9 cellular contexts compared by ENCODE assay signal in the genomic region with DNA sequence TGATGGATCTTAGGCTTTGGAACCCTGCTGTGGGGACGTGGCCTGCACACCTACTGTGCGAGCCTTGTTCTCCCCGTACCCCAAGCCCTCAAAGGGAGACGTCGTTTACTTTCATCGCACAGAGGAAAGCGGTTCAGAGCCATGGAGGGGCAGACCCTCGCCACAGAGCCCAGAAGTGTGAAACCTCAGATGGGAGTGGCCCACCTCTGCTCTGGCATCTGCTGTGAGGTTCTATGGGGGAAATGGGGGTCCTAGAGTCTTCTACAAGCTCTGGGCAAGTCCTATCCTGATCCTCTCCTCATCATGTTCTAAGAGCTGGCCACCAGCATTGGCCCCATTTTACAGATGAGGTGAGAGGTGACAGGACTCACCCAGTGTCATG. TPM values are rescaled to one million over a fixed set of nuclear protein-coding genes. Genes with fewer than 3 reads are reported as not detected.
DNase-seq lines count a peak whose midpoint lies in the region; ATAC-seq, FAIRE-seq and TF ChIP-seq lines count a peak whose summit lies in the region.
"Had no signal": no experiment of that assay in that cellular context is flagged by ENCODE, and none has a peak within 500 bp of the region (broad histone marks: within the 10 kb centered on the region; RNA-seq: fewer than 3 reads in every experiment).

No MANE protein-coding gene starts in this region.

- H3K14ac ChIP-seq in H1 (ENCODE audit: insufficient read length) = no peak overlapping the region

- H3K79me2 ChIP-seq in DND-41 (ENCODE audit: insufficient read depth, low read length) = peaks cover 11% of the 10 kb centered on the region
- H3K79me2 ChIP-seq in H1 (ENCODE audit: control insufficient read depth in 1 of 2, insufficient read depth in 2 of 2, low read length in 2 of 2) = peaks cover 5 to 8% of the 10 kb centered on the region in 2 experiments

- peak; percentile 42 for DNase-seq in DND-41
- no peak for DNase-seq in Panc1 (ENCODE audit: low read depth, low spot score)
- no peak for DNase-seq in H1 (ENCODE audit: low read depth in 1 of 2, low spot score in 2 of 2)
- no peak for DNase-seq in osteocyte (ENCODE audit: extremely low spot score, unreplicated experiment)
- no peak for DNase-seq in kidney glomerular epithelial cell (lab: John Stamatoyannopoulos, UW)
- no peak for DNase-seq in iPS-NIHi11 (ENCODE audit: low spot score)
- no peak for DNase-seq in cortex of kidney (lab: John Stamatoyannopoulos, UW)
- no peak for DNase-seq in CD1c-positive myeloid dendritic cell (ENCODE audit: extremely low spot score)

- ATAC-seq in DND-41 (ENCODE audit: insufficient read depth, low read depth) (no peak), Panc1 (no peak)

- no peaks in the 10 kb centered on the region for H3K36me3 Mint-ChIP-seq in osteocyte (ENCODE audit: unreplicated experiment)

- peak overlapping the region; percentile 34 for H4K5ac ChIP-seq in H1 (ENCODE audit: insufficient read length, low read depth, low read length)

- TF ChIP-seq EP300 in H1 (IDR thresholded peaks at IDR 0.05; ENCODE audit: borderline replicate concordance in 1 of 2, low read depth in 2 of 2, low read length in 2 of 2) = no peak

- no peaks in the 10 kb centered on the region; the same call in 1 of the 2 replicates for H4K20me1 ChIP-seq in DND-41 (ENCODE audit: insufficient read depth, low read length)
- no peaks in the 10 kb centered on the region for H4K20me1 ChIP-seq in H1 (replicated peaks in 1 of 2; ENCODE audit: control insufficient read depth in 1 of 2, insufficient read depth in 2 of 2, low read length in 2 of 2)

- TF ChIP-seq RAD21 in H1 (IDR thresholded peaks at IDR 0.05 in 1 of 2, conservative IDR thresholded peaks at IDR 0.05 in 1 of 2; ENCODE audit: low read depth in 2 of 2, low read length in 2 of 2) = no peak

- no peak overlapping the region for H3K23ac ChIP-seq in H1 (ENCODE audit: insufficient read length)

- H2BK120ac ChIP-seq in H1 (replicated peaks; ENCODE audit: low read depth, low read length) = peak overlapping the region; percentile 38

- no peaks in the 10 kb centered on the region for H3K27me3 Mint-ChIP-seq in osteocyte (ENCODE audit: unreplicated experiment)

- peak overlapping the region; percentile 20; the same call in 1 of the 2 replicates for H2AK5ac ChIP-seq in H1 (ENCODE audit: low read depth, low read length)

- intact Hi-C loops in Panc1 (cut with micrococcal nuclease; ENCODE audit: unreplicated experiment) = no loop called here

- peak overlapping the region; percentile 89 for H3K4me2 ChIP-seq in DND-41 (ENCODE audit: insufficient read depth, low read length)
- H3K4me2 ChIP-seq in H1 (ENCODE audit: insufficient read depth in 1 of 2, low read depth in 2 of 2, low read length in 2 of 2) = peak overlapping the region; percentile 46 to 91; a peak in 3 of 4 replicates

- no peak overlapping the region for H3K56ac ChIP-seq in H1 (replicated peaks; ENCODE audit: insufficient read length, low read depth, low read length)

- peak overlapping the region; percentile 99 for H2BK12ac ChIP-seq in H1 (ENCODE audit: low read depth, low read length)

- peaks cover 8% of the 10 kb centered on the region for H3K27me3 ChIP-seq in DND-41 (ENCODE audit: insufficient read depth, low read length, poor library complexity)
- no peaks in the 10 kb centered on the region for H3K27me3 ChIP-seq in Panc1 (ENCODE audit: control insufficient read depth, insufficient read depth, low read length)
- no peaks in the 10 kb centered on the region; a peak in 1 of 7 replicates for H3K27me3 ChIP-seq in H1 (replicated peaks in 1 of 4; ENCODE audit: control insufficient read depth in 3 of 4, extremely low read depth in 1 of 4, insufficient read depth in 3 of 4, low read length in 3 of 4)

- H3K4ac ChIP-seq in H1 (replicated peaks; ENCODE audit: insufficient read length, low read depth, low read length) = peak overlapping the region; percentile 7

- no peak for TF ChIP-seq POLR2A in H1 (IDR thresholded peaks at IDR 0.05; ENCODE audit: control extremely low read depth in 1 of 2, low read depth in 2 of 2, low read length in 2 of 2)

- in situ Hi-C loops in Panc1 (cut with HindIII; ENCODE audit: low pct_unique_long_range_greater_than_20kb, low sequenced_read_pairs) = no loop called here

- peak overlapping the region; percentile 91 for H4K91ac ChIP-seq in H1 (replicated peaks; ENCODE audit: insufficient read length, low read length)

- H3K9ac ChIP-seq in DND-41 (ENCODE audit: low read depth, low read length) = peak overlapping the region; percentile 70
- no peak overlapping the region for H3K9ac ChIP-seq in H1 (replicated peaks in 1 of 4; ENCODE audit: extremely low read depth in 1 of 4, low read depth in 3 of 4, low read length in 3 of 4)

- H3K4me1 Mint-ChIP-seq in osteocyte (ENCODE audit: unreplicated experiment) = peaks cover 36% of the 10 kb centered on the region

- H3K9me3 Mint-ChIP-seq in osteocyte (ENCODE audit: unreplicated experiment) = no peaks in the 10 kb centered on the region

- H3K9me3 ChIP-seq in DND-41 (ENCODE audit: insufficient read depth, low read length, severe bottlenecking) = no peaks in the 10 kb centered on the region
- H3K9me3 ChIP-seq in Panc1 (ENCODE audit: control insufficient read depth, insufficient read depth, low read depth, low read length) = no peaks in the 10 kb centered on the region
- no peaks in the 10 kb centered on the region for H3K9me3 ChIP-seq in H1 (ENCODE audit: insufficient read depth in 2 of 2, low read depth in 1 of 2, low read length in 1 of 2)

- H3K27ac Mint-ChIP-seq in osteocyte (ENCODE audit: unreplicated experiment) = no peak overlapping the region

- peak overlapping the region; percentile 73 for H3K4me3 Mint-ChIP-seq in osteocyte (ENCODE audit: unreplicated experiment)

- H2BK20ac ChIP-seq in H1 (ENCODE audit: low read length) = 0 out of 2 replicates have a peak overlapping the region, but pooled peaks have one; percentile 8

- WGBS in H1 (ENCODE audit: extremely low coverage in 1 of 2, insufficient coverage in 1 of 2, insufficient read length in 1 of 2, insufficient replicate concordance in 2 of 2, low coverage in 1 of 2, low lambda C conversion rate in 2 of 2, missing lambda C conversion rate in 1 of 2), 2 experiments = 80% methylated on average over 8 of the region's 8 CpGs; no CpG with 5 or more reads in 1 of the 2 experiments

- peak overlapping the region; percentile 83 for H3K18ac ChIP-seq in H1 (ENCODE audit: extremely low read depth, low read length)

- peaks cover 2% of the 10 kb centered on the region; the same call in 1 of the 2 replicates for H3K79me1 ChIP-seq in H1 (ENCODE audit: low read depth, low read length)

- H3K27ac ChIP-seq in DND-41 (ENCODE audit: low read length) = peak overlapping the region; percentile 61
- peak overlapping the region; percentile 86 for H3K27ac ChIP-seq in Panc1 (ENCODE audit: low read length)
- no peak overlapping the region for H3K27ac ChIP-seq in H1 (ENCODE audit: low read depth, low read length)

- peaks cover 4% of the 10 kb centered on the region; the same call in 1 of the 2 replicates for H3K36me3 ChIP-seq in DND-41 (ENCODE audit: insufficient read depth, low read length)
- H3K36me3 ChIP-seq in Panc1 (ENCODE audit: control insufficient read depth, insufficient read depth, low read length) = peaks cover 6% of the 10 kb centered on the region
- H3K36me3 ChIP-seq in H1 (ENCODE audit: control insufficient read depth in 2 of 4, insufficient read depth in 4 of 4, low read length in 3 of 4) = no peaks in the 10 kb centered on the region

- TF ChIP-seq CTCF in DND-41 (IDR thresholded peaks at IDR 0.05; ENCODE audit: borderline replicate concordance, extremely low read depth, low read length, poor library complexity, severe bottlenecking) (no peak), Panc1 (IDR thresholded peaks at IDR 0.05) (no peak), H1 (IDR thresholded peaks at IDR 0.05; ENCODE audit: control extremely low read depth in 1 of 3, insufficient read depth in 1 of 3, low read depth in 1 of 3, low read length in 3 of 3) (no peak), osteocyte (IDR thresholded peaks at IDR 0.05) (no peak)

- H2AFZ ChIP-seq in DND-41 (ENCODE audit: low read depth, low read length) = peak overlapping the region; percentile 54; the same call in 1 of the 2 replicates
- no peak overlapping the region for H2AFZ ChIP-seq in H1 (ENCODE audit: low read length)

- CTCF ChIA-PET in Panc1 (lab: Charles Lee) = no interaction called here
- CTCF ChIA-PET in H1 (lab: Charles Lee; ENCODE audit: partially characterized antibody) = interaction anchor here (2.2 to 3.7 kb wide), 2 partner anchors 13 to 32 kb away, joined by 10 to 27 read pairs; no protein-coding TSS in a partner anchor

- H4K8ac ChIP-seq in H1 (ENCODE audit: extremely low read depth, insufficient read depth, low read length) = no peak overlapping the region; the same call in 1 of the 2 replicates

- peaks cover 56% of the 10 kb centered on the region for H3K4me1 ChIP-seq in DND-41 (ENCODE audit: insufficient read depth, low read length)
- peaks cover 44% of the 10 kb centered on the region for H3K4me1 ChIP-seq in Panc1 (ENCODE audit: control insufficient read depth, insufficient read depth, low read length)
- peaks cover 9 to 18% (median 18%) of the 10 kb centered on the region in 4 experiments for H3K4me1 ChIP-seq in H1 (replicated peaks in 1 of 4; ENCODE audit: control insufficient read depth in 3 of 4, insufficient read depth in 4 of 4, low read length in 3 of 4)

- POLR2A ChIA-PET in Panc1 (lab: Charles Lee) (no interaction called here), H1 (lab: Charles Lee; ENCODE audit: partially characterized antibody) (interaction anchor here (4.5 to 21.1 kb wide), 2 partner anchors 13 to 21 kb away, joined by 22 to 458 read pairs; no protein-coding TSS in a partner anchor)

- no peak for FAIRE-seq in H1 (lab: Jason Lieb, UNC)

- no TSS peak for BruUV-seq in Panc1 (replicated peaks; lab: Mats Ljungman, UMichigan)

- H2BK15ac ChIP-seq in H1 (ENCODE audit: low read length) = peak overlapping the region; percentile 61

- H2BK5ac ChIP-seq in H1 (ENCODE audit: low read depth, low read length) = peak overlapping the region; percentile 68; the same call in 1 of the 2 replicates

- H3K4me3 ChIP-seq in DND-41 (ENCODE audit: low read depth in 1 of 2, low read length in 2 of 2) = peak overlapping the region in 1 of 2 experiments; percentile 84; a peak in 1 of 4 replicates
- no peak overlapping the region for H3K4me3 ChIP-seq in Panc1 (ENCODE audit: low read depth in 2 of 2, low read length in 2 of 2)
- H3K4me3 ChIP-seq in H1 (ENCODE audit: extremely low read depth in 1 of 4, insufficient read depth in 2 of 4, low read depth in 3 of 4, low read length in 4 of 4) = no peak overlapping the region; a peak in 1 of 8 replicates

- peaks cover 16% of the 10 kb centered on the region for H3K23me2 ChIP-seq in H1 (ENCODE audit: low read depth, low read length)

RNA-seq across cellular contexts. Expression of a gene that starts 3.7 kb away (rescaled TPM):
- total RNA-seq in Panc1 (2021; ENCODE audit: unreplicated experiment) (113 TPM), osteocyte (47.3 and 53.0 TPM in 2 replicates)
- 100 TPM for polyA plus RNA-seq in Panc1 (2012; ENCODE audit: insufficient read length)
- 164 and 178 TPM in 2 replicates for total RNA-seq in H1 (2021; fragmentation: NEBNext Ultra II Directional; extraction: Animal tissue kit (Norgen Biotek cat#: 25700))
- polyA plus RNA-seq in H1 (2011; rRNA removed) = 54.7 and 109 TPM in 2 replicates
- polyA plus RNA-seq in H1 (2011; cell fraction: cytosol; rRNA removed) = 42.9 TPM
- 283 TPM for polyA plus RNA-seq in H1 (2011; cell fraction: nucleus; rRNA removed)
- polyA plus RNA-seq in H1 (2012, experiment 1 of 2) = 101 to 137 TPM (median 120 TPM) in 4 replicates
- polyA plus RNA-seq in H1 (2012, experiment 2 of 2) = 87.2 TPM
- 97.6 TPM for polyA plus RNA-seq in H1 (2013, experiment 1 of 2)
- polyA plus RNA-seq in H1 (2013, experiment 2 of 2) = 91.7 TPM
- polyA minus RNA-seq in H1 (2011; rRNA and poly(A)+ RNA removed) = 15.9 and 24.4 TPM in 2 replicates
- 100 TPM for polyA minus RNA-seq in H1 (2011; cell fraction: cytosol; rRNA and poly(A)+ RNA removed)
- 120 TPM for polyA minus RNA-seq in H1 (2011; cell fraction: nucleus; rRNA and poly(A)+ RNA removed)

RNA-seq across cellular contexts. Expression of a gene that starts 8.2 kb away (rescaled TPM):
- 0.72 TPM for total RNA-seq in Panc1 (2021; ENCODE audit: unreplicated experiment)
- polyA plus RNA-seq in Panc1 (2012; ENCODE audit: insufficient read length) = 1.8 TPM
- 0.43 and 0.69 TPM in 2 replicates for total RNA-seq in H1 (2021; fragmentation: NEBNext Ultra II Directional; extraction: Animal tissue kit (Norgen Biotek cat#: 25700))
- 0.02 and 0.06 TPM in 2 replicates for polyA plus RNA-seq in H1 (2011; rRNA removed)
- 0.04 TPM for polyA plus RNA-seq in H1 (2011; cell fraction: cytosol; rRNA removed)
- 0.26 TPM for polyA plus RNA-seq in H1 (2011; cell fraction: nucleus; rRNA removed)
- polyA plus RNA-seq in H1 (2012, experiment 1 of 2) = 0.08 to 0.52 TPM (median 0.25 TPM) in 3 of 4 replicates, not detected in the other
- polyA plus RNA-seq in H1 (2012, experiment 2 of 2) = not detected
- polyA plus RNA-seq in H1 (2013, experiment 1 of 2) = 0.04 TPM
- polyA plus RNA-seq in H1 (2013, experiment 2 of 2) = 0.02 TPM
- polyA minus RNA-seq in H1 (2011; rRNA and poly(A)+ RNA removed) = 0.06 and 0.17 TPM in 2 replicates
- polyA minus RNA-seq in H1 (2011; cell fraction: cytosol; rRNA and poly(A)+ RNA removed) = not detected
- 0.50 TPM for polyA minus RNA-seq in H1 (2011; cell fraction: nucleus; rRNA and poly(A)+ RNA removed)
- 0.34 and 0.43 TPM in 2 replicates for total RNA-seq in osteocyte
- total RNA-seq: HT1080 had no signal
